Comparison of ENCODE assay signal across 16 cellular contexts in the genomic region with DNA sequence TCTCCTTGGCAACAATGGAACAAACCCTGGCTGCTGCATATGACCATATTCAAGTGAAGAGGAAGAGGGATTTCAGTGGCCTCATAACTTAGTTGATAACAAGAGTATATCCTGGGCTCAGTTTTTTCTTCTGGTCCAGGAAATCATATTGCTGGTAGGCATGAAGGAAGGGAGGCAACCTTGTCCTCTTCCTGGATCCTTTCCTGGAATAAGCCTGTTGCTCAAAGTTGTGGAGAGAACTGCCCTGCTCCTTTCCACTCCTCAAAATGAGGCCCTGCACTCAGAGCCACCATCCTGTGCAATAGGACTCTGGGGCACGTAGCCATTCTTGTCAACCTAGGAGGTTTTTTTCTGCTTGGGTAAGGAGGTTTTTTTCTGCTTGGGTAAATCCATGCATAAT.
"Had no signal": no experiment of that assay in that cellular context is flagged by ENCODE, and none has a peak within 500 bp of the region (broad histone marks: within the 10 kb centered on the region; RNA-seq: fewer than 3 reads in every experiment).

No MANE protein-coding gene starts in this region.

- H3K4me1 Mint-ChIP-seq: immature natural killer cell; stimulated activated naive CD8-positive, alpha-beta T cell treated with anti-CD3 and anti-CD28 coated beads, Interleukin-15, amount 100 ng/mL, for 72 hours had no signal

- ATAC-seq: left lung; naive thymus-derived CD4-positive, alpha-beta T cell; stimulated activated naive B cell treated with anti-CD40 and anti-IgM and Interleukin-4, amounts not matched to agents 10 μg/mL and 1 μg/mL and 100 μg/mL, for 72 hours; stimulated activated naive CD8-positive, alpha-beta T cell treated with anti-CD3 and anti-CD28 coated beads, Interleukin-15, amount 100 ng/mL, for 72 hours had no signal

- DNase-seq: caudate nucleus; colonic mucosa; dermis blood vessel endothelial cell; erythroblast; foreskin melanocyte; immature natural killer cell; left lung; mammary epithelial cell; naive thymus-derived CD4-positive, alpha-beta T cell; small intestine; stimulated activated CD4-positive, alpha-beta T cell treated with anti-CD3 and anti-CD28 coated beads, Interleukin-4, amount 100 ng/mL, for 1 hour; stimulated activated naive B cell treated with anti-CD40 and anti-IgM and Interleukin-4, amounts not matched to agents 10 μg/mL and 1 μg/mL and 100 μg/mL, for 72 hours; stimulated activated naive CD8-positive, alpha-beta T cell treated with anti-CD3 and anti-CD28 coated beads, Interleukin-15, amount 100 ng/mL, for 72 hours; testis had no signal

- H3K27me3 Mint-ChIP-seq: naive thymus-derived CD4-positive, alpha-beta T cell; stimulated activated naive B cell treated with anti-CD40 and anti-IgM and Interleukin-4, amounts not matched to agents 10 μg/mL and 1 μg/mL and 100 μg/mL, for 72 hours; stimulated activated naive CD8-positive, alpha-beta T cell treated with anti-CD3 and anti-CD28 coated beads, Interleukin-15, amount 100 ng/mL, for 72 hours had no signal

- H3K27me3 ChIP-seq: colonic mucosa, left lung, neutrophil, testis, tibial nerve had no signal

- H3K27ac ChIP-seq: colonic mucosa, neutrophil, testis, tibial nerve had no signal

- H3K4me3 Mint-ChIP-seq: immature natural killer cell; naive thymus-derived CD4-positive, alpha-beta T cell; stimulated activated naive B cell treated with anti-CD40 and anti-IgM and Interleukin-4, amounts not matched to agents 10 μg/mL and 1 μg/mL and 100 μg/mL, for 72 hours; stimulated activated naive CD8-positive, alpha-beta T cell treated with anti-CD3 and anti-CD28 coated beads, Interleukin-15, amount 100 ng/mL, for 72 hours had no signal

- H3K4me1 ChIP-seq: colonic mucosa had no signal

- H3K9me3 ChIP-seq: colonic mucosa, left lung, neutrophil, testis, tibial nerve had no signal

- H3K36me3 Mint-ChIP-seq: immature natural killer cell; naive thymus-derived CD4-positive, alpha-beta T cell; stimulated activated naive B cell treated with anti-CD40 and anti-IgM and Interleukin-4, amounts not matched to agents 10 μg/mL and 1 μg/mL and 100 μg/mL, for 72 hours had no signal

- H3K4me3 ChIP-seq: colonic mucosa, left lung, testis, tibial nerve had no signal

- H3K36me3 ChIP-seq: colonic mucosa, left lung, neutrophil, tibial nerve had no signal

- H3K27ac Mint-ChIP-seq: immature natural killer cell; naive thymus-derived CD4-positive, alpha-beta T cell; stimulated activated naive B cell treated with anti-CD40 and anti-IgM and Interleukin-4, amounts not matched to agents 10 μg/mL and 1 μg/mL and 100 μg/mL, for 72 hours had no signal

- H3K9me3 Mint-ChIP-seq: immature natural killer cell; stimulated activated naive B cell treated with anti-CD40 and anti-IgM and Interleukin-4, amounts not matched to agents 10 μg/mL and 1 μg/mL and 100 μg/mL, for 72 hours; stimulated activated naive CD8-positive, alpha-beta T cell treated with anti-CD3 and anti-CD28 coated beads, Interleukin-15, amount 100 ng/mL, for 72 hours had no signal
